8 cellular contexts compared by ENCODE assay signal in the genomic region with DNA sequence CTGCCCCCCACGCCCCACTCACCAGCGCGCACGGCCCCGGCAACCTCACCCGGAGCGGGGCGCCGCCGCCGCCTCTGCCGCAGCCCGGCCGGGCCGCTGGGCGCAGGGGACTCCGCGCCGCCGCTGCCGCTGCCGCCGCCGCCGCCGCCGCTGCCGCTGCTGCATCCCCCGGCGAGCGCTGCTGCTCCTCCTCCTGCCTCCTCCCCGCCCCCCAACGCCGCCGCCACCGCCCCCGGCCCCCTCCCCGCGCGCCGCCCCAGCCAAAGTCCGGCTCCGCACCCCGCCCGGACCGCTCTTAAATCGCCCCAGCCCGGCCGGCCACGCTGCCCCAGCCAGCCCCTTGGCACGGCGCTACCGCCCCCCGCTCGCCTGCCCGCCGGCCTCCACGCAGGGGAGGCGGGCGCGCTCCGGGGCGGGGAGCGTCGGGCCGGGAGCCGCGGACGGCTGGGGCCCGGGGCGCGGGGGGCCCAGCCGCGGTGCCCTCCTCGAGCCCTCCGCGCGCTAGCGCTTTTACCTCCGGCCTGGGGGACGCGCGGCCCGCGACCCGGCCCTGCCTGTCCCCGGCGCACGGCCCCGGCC. TPM values are rescaled to one million over a fixed set of nuclear protein-coding genes. Genes with fewer than 3 reads are reported as not detected.
A peak's percentile ranks its signal among the peaks of the same experiment; 100 is the strongest.
DNase-seq lines count a peak whose midpoint lies in the region; ATAC-seq and TF ChIP-seq lines count a peak whose summit lies in the region.

A gene (minus strand): TSS at position 161 of the 579 bp plus-strand sequence. CDS start 28,118 bp downstream, outside the sequence.

- H2AFZ ChIP-seq in OCI-LY7 (ENCODE audit: low read length) = no peak within 1 kb of the TSS

- H3K4me3 ChIP-seq in AG04450 (ENCODE audit: low read depth, low read length) (peak within 1 kb of the TSS; percentile 31), suprapubic skin (peak within 1 kb of the TSS; percentile 77), OCI-LY7 (ENCODE audit: low read depth, low read length, poor library complexity, severe bottlenecking) (no peak within 1 kb of the TSS)

- H3K4me1 ChIP-seq in suprapubic skin (peaks cover 50% of the 10 kb centered on the region), OCI-LY7 (ENCODE audit: insufficient read depth, low read length, poor library complexity, severe bottlenecking) (no peaks in the 10 kb centered on the region)

- CTCF ChIA-PET in AG04450 (lab: Charles Lee) (interaction anchor here (1.3 to 2.1 kb wide), 3 partner anchors 510 to 836 kb away, joined by 3 to 57 read pairs (median 5); no protein-coding TSS in a partner anchor), OCI-LY7 (lab: Charles Lee; ENCODE audit: unreplicated experiment) (no interaction called here)

- no peak within 1 kb of the TSS for H3K4me2 ChIP-seq in OCI-LY7 (ENCODE audit: low read length)

- no peak for TF ChIP-seq EP300 in suprapubic skin (IDR thresholded peaks at IDR 0.05)

- POLR2A ChIA-PET in AG04450 (lab: Yijun Ruan, JAX) = no interaction called here
- POLR2A ChIA-PET in OCI-LY7 (lab: Charles Lee) = no interaction called here

- TF ChIP-seq CTCF in AG04450 (IDR thresholded peaks at IDR 0.05; ENCODE audit: low read depth, low read length) (no peak), suprapubic skin (IDR thresholded peaks at IDR 0.05) (no peak), OCI-LY7 (conservative IDR thresholded peaks at IDR 0.05; ENCODE audit: low read length) (no peak)

- BruUV-seq in OCI-LY7 (replicated peaks; lab: Mats Ljungman, UMichigan) = no TSS peak

- no peaks in the 10 kb centered on the region; the same call in 1 of the 2 replicates for H3K9me3 ChIP-seq in AG04450 (ENCODE audit: control insufficient read depth, insufficient read depth, low read length)
- H3K9me3 ChIP-seq in suprapubic skin = no peaks in the 10 kb centered on the region
- no peaks in the 10 kb centered on the region for H3K9me3 ChIP-seq in OCI-LY7 (ENCODE audit: low read length)

- TF ChIP-seq POLR2A in suprapubic skin (IDR thresholded peaks at IDR 0.05) = no peak

- DNase-seq in AG04450 (ENCODE audit: low read depth, low spot score) (no peak), HT-29 (ENCODE audit: low spot score) (peak; percentile 67), cerebellum (ENCODE audit: low spot score) (no peak), left lobe of liver (ENCODE audit: low spot score) (peak; percentile 84), suprapubic skin (ENCODE audit: low spot score in 2 of 2) (no peak), OCI-LY7 (ENCODE audit: low spot score) (no peak)

- ATAC-seq in left lobe of liver (peak; percentile 67), HG02759 (IDR thresholded peaks at IDR 0.05; ENCODE audit: unreplicated experiment) (no peak), HG02610 (IDR thresholded peaks at IDR 0.05; ENCODE audit: unreplicated experiment) (no peak)

- no peaks in the 10 kb centered on the region for H3K9me2 ChIP-seq in OCI-LY7 (ENCODE audit: insufficient read depth, low read length)

- H3K27me3 ChIP-seq in AG04450 (ENCODE audit: control insufficient read depth, insufficient read depth, low read length) (peaks cover 70% of the 10 kb centered on the region), suprapubic skin (no peaks in the 10 kb centered on the region)

- H3K36me3 ChIP-seq in suprapubic skin (no peaks in the 10 kb centered on the region), OCI-LY7 (ENCODE audit: insufficient read depth, low read length) (no peaks in the 10 kb centered on the region)

- no peak within 1 kb of the TSS for H3K27ac ChIP-seq in AG04450 (ENCODE audit: low read depth, low read length)
- peak within 1 kb of the TSS; percentile 83 for H3K27ac ChIP-seq in suprapubic skin
- no peak within 1 kb of the TSS for H3K27ac ChIP-seq in OCI-LY7 (ENCODE audit: low read depth, low read length, poor library complexity, severe bottlenecking)

- 0% methylated on average over 7 of the region's 90 CpGs for WGBS in suprapubic skin

- H3K79me2 ChIP-seq in OCI-LY7 (ENCODE audit: insufficient read depth, low read depth, low read length) = no peaks in the 10 kb centered on the region

- H4K20me1 ChIP-seq in OCI-LY7 (ENCODE audit: insufficient read depth, low read length) = no peaks in the 10 kb centered on the region

- intact Hi-C loops in OCI-LY7 (cut with micrococcal nuclease; ENCODE audit: unreplicated experiment) = no loop called here

RNA-seq across cellular contexts. Expression of the gene that starts here (rescaled TPM):
- polyA plus RNA-seq in AG04450 (2011; rRNA removed) = 0.73 and 1.5 TPM in 2 replicates
- polyA minus RNA-seq in AG04450 (2011; rRNA and poly(A)+ RNA removed) = 1.6 and 2.4 TPM in 2 replicates
- total RNA-seq in HT-29 (2014; rRNA removed; shearing (Covaris generic)) = 147 and 158 TPM in 2 replicates
- 22.6 TPM for total RNA-seq in cerebellum
- total RNA-seq in left lobe of liver = 110 TPM
- 10 to 100 TPM; 28.4 to 95.4 (median 57.5) TPM for total RNA-seq in suprapubic skin
- total RNA-seq in OCI-LY7 (2014; rRNA removed; shearing (Covaris generic)) = 0.03 TPM in 1 of 2 replicates, not detected in the other
- total RNA-seq in OCI-LY7 (2022) = 0.51 TPM in 1 of 2 replicates, not detected in the other

Comparison
In these comparisons a context has a peak if more than half of its experiments do, and no peak if none do; other contexts are left out.
1. RNA of the gene that starts here (total RNA-seq): 147 to 158 TPM in HT-29, 110 TPM in left lobe of liver (single experiment), 28.4 to 95.4 TPM in suprapubic skin and 22.6 TPM in cerebellum (single experiment); 0.03 to 0.51 TPM in OCI-LY7; every median in the first group is over 10 times any median in the second.
2. DNase-seq: peak in HT-29 (single experiment) and left lobe of liver (single experiment); none in AG04450 (single experiment), cerebellum (single experiment), suprapubic skin (0 of 2) and OCI-LY7 (single experiment).